ENCODE assay signal across 25 cellular contexts in genomic region chr3:3778641-3779270, GRCh38.
"Had no signal": no experiment of that assay in that cellular context is flagged by ENCODE, and none has a peak within 500 bp of the region (broad histone marks: within the 10 kb centered on the region; RNA-seq: fewer than 3 reads in every experiment).

No MANE protein-coding gene starts in this region.

- H3K27ac ChIP-seq: brain microvascular endothelial cell, heart left ventricle, left ventricle myocardium inferior, vagina, VCaP had no signal

- H3K27me3 ChIP-seq: brain microvascular endothelial cell, heart left ventricle, vagina had no signal

- ATAC-seq: activated T-cell treated with anti-CD3 and anti-CD28 coated beads, Interleukin-2, amount 50 U/mL, for 72 hours; heart left ventricle; mucosa of descending colon; natural killer cell treated with Interleukin-12 subunit alpha and Interleukin-12 subunit beta and Interleukin-15 and Interleukin-18, amount 100 ng/mL, for 72 hours; sciatic nerve; stimulated activated effector memory CD8-positive, alpha-beta T cell treated with anti-CD3 and anti-CD28 coated beads, Interleukin-12 subunit alpha, Interleukin-12 subunit beta, amount 100 ng/mL, for 72 hours had no signal

- H3K4me1 ChIP-seq: heart left ventricle, left ventricle myocardium inferior, vagina had no signal

- H3K4me3 ChIP-seq: heart left ventricle, left ventricle myocardium inferior, lung, mucosa of descending colon, vagina had no signal

- DNase-seq: activated CD4-positive, alpha-beta T cell treated with anti-CD3 and anti-CD28 coated beads for 4 hours; activated CD4-positive, alpha-beta T cell treated with anti-CD3 and anti-CD28 coated beads, Interleukin-2, amount 50 U/mL, for 4 hours; activated naive CD4-positive, alpha-beta T cell treated with Interleukin-2 at 50 U/mL for 16 hours; activated T-cell treated with anti-CD3 and anti-CD28 coated beads for 4 hours; activated T-cell treated with anti-CD3 and anti-CD28 coated beads, Interleukin-2, amount 50 U/mL, for 72 hours; anterior cingulate cortex; brain microvascular endothelial cell; central memory CD4-positive, alpha-beta T cell; effector CD4-positive, alpha-beta T cell; heart left ventricle; kidney glomerular epithelial cell; left ventricle myocardium inferior; mucosa of descending colon; retina; small intestine; stimulated activated CD4-positive, alpha-beta T cell treated with anti-CD3 and anti-CD28 coated beads, Interleukin-4, amount 100 ng/mL, for 24 hours; substantia nigra; T-helper 9 cell had no signal

- H3K36me3 ChIP-seq: brain microvascular endothelial cell, vagina had no signal

- H3K9me3 ChIP-seq: vagina had no signal

- FAIRE-seq: small intestine, TTC549 had no signal
